ENCODE assay signal across 17 cellular contexts in genomic region chrX:136933617-136934145, GRCh38. TPM values are rescaled to one million over a fixed set of nuclear protein-coding genes. Genes with fewer than 3 reads are reported as not detected.
A peak's percentile ranks its signal among the peaks of the same experiment; 100 is the strongest.
DNase-seq lines count a peak whose midpoint lies in the region; ATAC-seq and TF ChIP-seq lines count a peak whose summit lies in the region.
"Had no signal": no experiment of that assay in that cellular context is flagged by ENCODE, and none has a peak within 500 bp of the region (broad histone marks: within the 10 kb centered on the region; RNA-seq: fewer than 3 reads in every experiment).

No MANE protein-coding gene starts in this region.

- DNase-seq in G401 (ENCODE audit: low spot score) (peak; percentile 47), WERI-Rb-1 (peak; percentile 18), stomach (no peak), NAMALWA (ENCODE audit: low spot score) (no peak), T-cell (no peak)
- DNase-seq: activated CD4-positive, CD25-positive, alpha-beta regulatory T cell treated with anti-CD3 and anti-CD28 coated beads, Interleukin-2, amount 50 U/mL, for 72 hours; activated CD8-positive, alpha-beta T cell treated with anti-CD3 and anti-CD28 coated beads, Interleukin-2, amount 10 ng/mL, durations not matched to agents 7 days and 5 days; activated naive CD4-positive, alpha-beta T cell treated with anti-CD3 and anti-CD28 coated beads, Interleukin-2, amount 10 ng/mL, durations not matched to agents 7 days and 5 days; activated T-cell treated with anti-CD3 and anti-CD28 coated beads, Interleukin-2, amount 50 U/mL, for 24 hours; head of caudate nucleus; HFFc6; NCI-H1105; NCI-H2081; stimulated activated CD8-positive, alpha-beta memory T cell treated with anti-CD3 and anti-CD28 coated beads, Interleukin-4, amount 100 ng/mL, for 48 hours had no signal

- H3K4me3 Mint-ChIP-seq in T-cell = no peak overlapping the region
- H3K4me3 Mint-ChIP-seq: activated CD8-positive, alpha-beta T cell treated with anti-CD3 and anti-CD28 coated beads, Interleukin-2, amount 10 ng/mL, durations not matched to agents 7 days and 5 days; activated naive CD4-positive, alpha-beta T cell treated with anti-CD3 and anti-CD28 coated beads, Interleukin-2, amount 10 ng/mL, durations not matched to agents 7 days and 5 days; activated T-cell treated with anti-CD3 and anti-CD28 coated beads, Interleukin-2, amount 50 U/mL, for 24 hours; HFFc6 had no signal

- TF ChIP-seq POLR2A in gastroesophageal sphincter (IDR thresholded peaks at IDR 0.05) (no peak), stomach (IDR thresholded peaks at IDR 0.05) (no peak)

- peak overlapping the region in 1 of 2 donors; percentile 36 for H3K27ac Mint-ChIP-seq in T-cell
- H3K27ac Mint-ChIP-seq: activated CD8-positive, alpha-beta T cell treated with anti-CD3 and anti-CD28 coated beads, Interleukin-2, amount 10 ng/mL, durations not matched to agents 7 days and 5 days; activated naive CD4-positive, alpha-beta T cell treated with anti-CD3 and anti-CD28 coated beads, Interleukin-2, amount 10 ng/mL, durations not matched to agents 7 days and 5 days; activated T-cell treated with anti-CD3 and anti-CD28 coated beads, Interleukin-2, amount 50 U/mL, for 24 hours; HFFc6 had no signal

- intact Hi-C loops in stomach (cut with DNase I; ENCODE audit: low total_unique reads) = no loop called here

- H3K4me1 Mint-ChIP-seq in T-cell = peaks cover 14 to 19% (median 18%) of the 10 kb centered on the region in 3 donors

- CTCF ChIA-PET in T-cell (lab: Charles Lee) = no interaction called here

- peaks cover 0 to 36% (median 0%) of the 10 kb centered on the region in 3 donors for H3K4me1 ChIP-seq in gastroesophageal sphincter
- H3K4me1 ChIP-seq in stomach = peaks cover 0 to 12% (median 0%) of the 10 kb centered on the region in 4 donors

- H3K9me3 ChIP-seq in WERI-Rb-1 (ENCODE audit: severe bottlenecking) (no peaks in the 10 kb centered on the region), gastroesophageal sphincter (no peaks in the 10 kb centered on the region), stomach (peaks cover 0 to 8% (median 0%) of the 10 kb centered on the region in 4 donors)

- WGBS in gastroesophageal sphincter (ENCODE audit: low coverage in 1 of 2), 2 donors = 8 to 47% methylated on average over 9 of the region's 12 CpGs
- 37 to 69% (median 63%) methylated on average over 12 of the region's 12 CpGs for WGBS in stomach, 5 donors

- no peaks in the 10 kb centered on the region for H3K27me3 ChIP-seq in WERI-Rb-1 (ENCODE audit: insufficient read depth, low read depth, severe bottlenecking)
- H3K27me3 ChIP-seq in gastroesophageal sphincter = no peaks in the 10 kb centered on the region
- H3K27me3 ChIP-seq in stomach = no peaks in the 10 kb centered on the region

- H3K36me3 Mint-ChIP-seq in T-cell = peaks cover 6% of the 10 kb centered on the region

- no peaks in the 10 kb centered on the region for H3K36me3 ChIP-seq in WERI-Rb-1
- H3K36me3 ChIP-seq in gastroesophageal sphincter = no peaks in the 10 kb centered on the region
- H3K36me3 ChIP-seq in stomach = no peaks in the 10 kb centered on the region

- TF ChIP-seq CTCF in WERI-Rb-1 (IDR thresholded peaks at IDR 0.05; ENCODE audit: low read depth, low read length) (no peak), gastroesophageal sphincter (IDR thresholded peaks at IDR 0.05) (no peak), stomach (IDR thresholded peaks at IDR 0.05) (no peak)

- H3K4me3 ChIP-seq in WERI-Rb-1 (ENCODE audit: low read depth, low read length) = peak overlapping the region; percentile 17; the same call in 1 of the 2 replicates
- H3K4me3 ChIP-seq in gastroesophageal sphincter = peak overlapping the region; percentile 21 to 35
- peak overlapping the region in 1 of 4 donors; percentile 16 for H3K4me3 ChIP-seq in stomach

- ATAC-seq in gastroesophageal sphincter (no peak), T-cell (replicated peaks in 1 of 4) (no peak), HG02642 (IDR thresholded peaks at IDR 0.05; ENCODE audit: poor library complexity, unreplicated experiment) (no peak)
- ATAC-seq: activated CD8-positive, alpha-beta T cell treated with anti-CD3 and anti-CD28 coated beads, Interleukin-2, amount 10 ng/mL, durations not matched to agents 7 days and 5 days; left lobe of liver had no signal

- peak overlapping the region; percentile 57 for H3K27ac ChIP-seq in WERI-Rb-1
- peak overlapping the region in 3 of 4 donors; percentile 60 to 68 (median 67) for H3K27ac ChIP-seq in gastroesophageal sphincter
- peak overlapping the region in 3 of 5 donors; percentile 24 to 46 (median 31) for H3K27ac ChIP-seq in stomach

- POLR2A ChIA-PET in T-cell (lab: Charles Lee) = no interaction called here

- no peak for TF ChIP-seq EP300 in gastroesophageal sphincter (IDR thresholded peaks at IDR 0.05)
- TF ChIP-seq EP300 in stomach (IDR thresholded peaks at IDR 0.05) = no peak

- H3K9me3 Mint-ChIP-seq in T-cell = no peaks in the 10 kb centered on the region
- H3K9me3 Mint-ChIP-seq: activated naive CD4-positive, alpha-beta T cell treated with anti-CD3 and anti-CD28 coated beads, Interleukin-2, amount 10 ng/mL, durations not matched to agents 7 days and 5 days; activated T-cell treated with anti-CD3 and anti-CD28 coated beads, Interleukin-2, amount 50 U/mL, for 24 hours; HFFc6 had no signal

- peaks cover 0 to 10% of the 10 kb centered on the region in 2 donors for H3K27me3 Mint-ChIP-seq in T-cell
- H3K27me3 Mint-ChIP-seq: activated naive CD4-positive, alpha-beta T cell treated with anti-CD3 and anti-CD28 coated beads, Interleukin-2, amount 10 ng/mL, durations not matched to agents 7 days and 5 days; activated T-cell treated with anti-CD3 and anti-CD28 coated beads, Interleukin-2, amount 50 U/mL, for 24 hours had no signal

- in situ Hi-C loops in G401 (cut with HindIII; ENCODE audit: low sequenced_read_pairs) = no loop called here

RNA-seq across cellular contexts. Expression of gene RBMX, which starts 53.2 kb away (rescaled TPM):
- 433 and 563 TPM in 2 replicates for total RNA-seq in G401 (2014; rRNA removed; shearing (Covaris generic))
- total RNA-seq in gastroesophageal sphincter = 100 to 1,000 TPM; 158 to 329 (median 317) TPM
- total RNA-seq in stomach = 100 to 1,000 TPM in 4 of 5 donors, 10 to 100 TPM in 1; 68.1 to 245 (median 137) TPM
- polyA plus RNA-seq in stomach = 100 to 1,000 TPM in 1 of 3 donors, 10 to 100 TPM in 2; 72.6 to 130 (median 93.1) TPM
- 100 to 1,000 TPM; 203 to 281 (median 209) TPM for total RNA-seq in T-cell

Comparison
In these comparisons a context has a peak if more than half of its experiments do, and no peak if none do; other contexts are left out.
1. DNase-seq: peak in G401 (single experiment) and WERI-Rb-1 (single experiment); none in stomach (single experiment), NAMALWA (single experiment) and T-cell (0 of 34).
2. Peak in every context shown above with its lines, with median percentiles within 50 percentile points of each other: H3K27ac ChIP-seq.